8 cellular contexts compared by ENCODE assay signal in the genomic region with DNA sequence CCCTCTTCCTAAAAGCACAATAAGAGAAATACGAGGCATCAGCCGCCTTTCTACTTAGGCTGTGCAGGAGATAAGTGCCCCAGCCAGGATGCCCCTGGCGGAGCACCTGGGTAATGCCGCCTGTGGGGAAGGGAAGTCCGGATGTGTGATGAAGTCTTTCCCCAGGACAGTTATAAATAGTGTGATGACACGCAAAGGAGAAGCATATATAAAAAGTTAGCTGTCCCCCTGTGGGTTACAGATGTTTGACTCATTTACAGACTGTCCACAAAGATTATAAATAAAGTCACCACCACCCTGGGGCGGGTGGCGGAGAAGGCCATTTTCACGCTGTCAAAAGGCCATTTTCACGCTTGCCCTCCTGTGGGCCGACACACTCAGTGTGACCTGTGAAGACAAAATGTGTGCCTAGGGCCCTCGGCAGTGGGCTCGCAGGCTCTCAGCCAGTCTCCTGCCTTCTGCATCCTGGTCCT. TPM values are rescaled to one million over a fixed set of nuclear protein-coding genes. Genes with fewer than 3 reads are reported as not detected.
DNase-seq lines count a peak whose midpoint lies in the region; FAIRE-seq and TF ChIP-seq lines count a peak whose summit lies in the region.

No MANE protein-coding gene starts in this region.

- H3K4me3 ChIP-seq in skeletal muscle tissue (ENCODE audit: low read length in 3 of 3) (peak overlapping the region in 1 of 3 donors; percentile 38), coronary artery (no peak overlapping the region)

- H3K27ac ChIP-seq in skeletal muscle tissue (ENCODE audit: low read depth, low read length) (peak overlapping the region; percentile 97), coronary artery (no peak overlapping the region)

- H3K9me3 Mint-ChIP-seq in IgD-negative memory B cell, result no peaks in the 10 kb centered on the region

- no peaks in the 10 kb centered on the region for H3K9me3 ChIP-seq in skeletal muscle tissue (ENCODE audit: control insufficient read depth in 3 of 3, low read length in 3 of 3)

- peaks cover 48% of the 10 kb centered on the region for H3K27me3 Mint-ChIP-seq in IgD-negative memory B cell

- peak overlapping the region in 1 of 3 donors; percentile 82 for H3K27ac Mint-ChIP-seq in IgD-negative memory B cell

- peaks cover 5% of the 10 kb centered on the region for H3K36me3 Mint-ChIP-seq in IgD-negative memory B cell

- H3K36me3 ChIP-seq in skeletal muscle tissue (ENCODE audit: control insufficient read depth in 3 of 3, insufficient read depth in 3 of 3, low read length in 3 of 3), result no peaks in the 10 kb centered on the region

- no peaks in the 10 kb centered on the region for H3K27me3 ChIP-seq in skeletal muscle tissue (ENCODE audit: control insufficient read depth in 3 of 3, insufficient read depth in 3 of 3, low read length in 3 of 3)

- H3K9ac ChIP-seq in skeletal muscle tissue (ENCODE audit: low read depth in 1 of 3, low read length in 3 of 3), result peak overlapping the region in 2 of 3 donors; percentile 57 to 91

- H3K4me1 ChIP-seq in skeletal muscle tissue (ENCODE audit: control insufficient read depth in 3 of 3, insufficient read depth in 3 of 3, low read length in 3 of 3), result peaks cover 85 to 90% (median 85%) of the 10 kb centered on the region in 3 donors

- H3K4me3 Mint-ChIP-seq in IgD-negative memory B cell, result peak overlapping the region in 3 of 4 donors; percentile 39 to 90 (median 58)

- FAIRE-seq in GM12892 (lab: Jason Lieb, UNC), result peak; percentile 97

- TF ChIP-seq CTCF in coronary artery (IDR thresholded peaks at IDR 0.05), result no peak

- no peak; the same call in 1 of the 2 replicates for TF ChIP-seq POLR2A in GM12892 (IDR thresholded peaks at IDR 0.05; ENCODE audit: low read depth, low read length)
- no peak for TF ChIP-seq POLR2A in erythroblast (IDR thresholded peaks at IDR 0.05; ENCODE audit: low read length)

- peak; percentile 60 for DNase-seq in ACHN
- no peak for DNase-seq in GM12892 (ENCODE audit: insufficient read length)
- DNase-seq in SW480 (ENCODE audit: low spot score), result peak; percentile 39
- DNase-seq in erythroblast (lab: John Stamatoyannopoulos, UW), result peak; percentile 36 to 43
- no peak for DNase-seq in dedifferentiated amniotic fluid mesenchymal stem cell (ENCODE audit: extremely low spot score)
- DNase-seq in coronary artery (ENCODE audit: low spot score), result no peak

- H3K4me1 Mint-ChIP-seq in IgD-negative memory B cell, result peaks cover 31 to 64% (median 58%) of the 10 kb centered on the region in 3 donors

- in situ Hi-C loops in ACHN (cut with HindIII; ENCODE audit: low pct_ligation_motif_present, low pct_unique_long_range_greater_than_20kb, low sequenced_read_pairs), result no loop called here

RNA-seq across cellular contexts. Expression of a gene that starts 6.3 kb away (rescaled TPM):
- 13.0 TPM for polyA plus RNA-seq in GM12892 (2012; ENCODE audit: missing spikeins)
- 0.88 TPM for polyA plus RNA-seq in IgD-negative memory B cell
- 3.7 TPM for total RNA-seq in skeletal muscle tissue

Comparison
In these comparisons a context has a peak if more than half of its experiments do, and no peak if none do; other contexts are left out.
1. DNase-seq: peak in ACHN (single experiment), SW480 (single experiment) and erythroblast (2 of 2); none in GM12892 (single experiment), dedifferentiated amniotic fluid mesenchymal stem cell (single experiment) and coronary artery (single experiment).